Comparison of ENCODE assay signal across 20 cellular contexts in genomic region chr1:110161822-110162221, GRCh38. TPM values are rescaled to one million over a fixed set of nuclear protein-coding genes. Genes with fewer than 3 reads are reported as not detected.
"Had no signal": no experiment of that assay in that cellular context is flagged by ENCODE, and none has a peak within 500 bp of the region (broad histone marks: within the 10 kb centered on the region; RNA-seq: fewer than 3 reads in every experiment).

No MANE protein-coding gene starts in this region.

- H3K27ac ChIP-seq: colonic mucosa, epithelial cell of prostate, gastroesophageal sphincter, left lung, testis, upper lobe of right lung had no signal

- ATAC-seq: effector memory CD8-positive, alpha-beta T cell; gastroesophageal sphincter; left lung; natural killer cell treated with Interleukin-12 subunit alpha and Interleukin-12 subunit beta and Interleukin-15 and Interleukin-18, amount 100 ng/mL, for 72 hours; stimulated activated naive CD8-positive, alpha-beta T cell treated with anti-CD3 and anti-CD28 coated beads, Interleukin-15, Interleukin-2, amounts not matched to agents 100 U/mL and 50 U/mL, for 24 hours; upper lobe of right lung had no signal

- DNase-seq: activated CD4-positive, alpha-beta memory T cell treated with anti-CD3 and anti-CD28 coated beads for 36 hours; activated CD4-positive, CD25-positive, alpha-beta regulatory T cell treated with anti-CD3 and anti-CD28 coated beads, Interleukin-2, amount 50 U/mL, for 72 hours; activated gamma-delta T cell; activated naive CD8-positive, alpha-beta T cell treated with anti-CD3 and anti-CD28 coated beads for 36 hours; activated T-cell treated with anti-CD3 and anti-CD28 coated beads, Interleukin-2, amount 50 U/mL, for 48 hours; aorta; colonic mucosa; effector memory CD8-positive, alpha-beta T cell; left lung; stimulated activated CD4-positive, alpha-beta T cell treated with anti-CD3 and anti-CD28 coated beads, Interleukin-4, amount 100 ng/mL, for 1 hour; stimulated activated CD8-positive, alpha-beta memory T cell treated with anti-CD3 and anti-CD28 coated beads, Interleukin-4, amount 100 ng/mL, for 48 hours; stimulated activated naive CD8-positive, alpha-beta T cell treated with anti-CD3 and anti-CD28 coated beads, Interleukin-15, Interleukin-2, amounts not matched to agents 100 U/mL and 50 U/mL, for 24 hours; testis; upper lobe of right lung had no signal

RNA-seq across cellular contexts. Expression of gene SLC6A17, which starts 11.5 kb away (rescaled TPM):
- total RNA-seq: natural killer cell treated with Interleukin-12 subunit alpha and Interleukin-12 subunit beta and Interleukin-15 and Interleukin-18, amount 100 ng/mL, for 72 hours had no signal

RNA-seq across cellular contexts. Expression of gene UBL4B, which starts 49.6 kb away (rescaled TPM):
- total RNA-seq: activated CD4-positive, alpha-beta memory T cell treated with anti-CD3 and anti-CD28 coated beads for 36 hours; activated naive CD8-positive, alpha-beta T cell treated with anti-CD3 and anti-CD28 coated beads for 36 hours; aorta; bronchial epithelial cell; colonic mucosa; left lung; natural killer cell treated with Interleukin-12 subunit alpha and Interleukin-12 subunit beta and Interleukin-15 and Interleukin-18, amount 100 ng/mL, for 72 hours; osteocyte; renal cortical epithelial cell; upper lobe of right lung had no signal
